Comparison of ENCODE assay signal across 13 cellular contexts in the genomic region with DNA sequence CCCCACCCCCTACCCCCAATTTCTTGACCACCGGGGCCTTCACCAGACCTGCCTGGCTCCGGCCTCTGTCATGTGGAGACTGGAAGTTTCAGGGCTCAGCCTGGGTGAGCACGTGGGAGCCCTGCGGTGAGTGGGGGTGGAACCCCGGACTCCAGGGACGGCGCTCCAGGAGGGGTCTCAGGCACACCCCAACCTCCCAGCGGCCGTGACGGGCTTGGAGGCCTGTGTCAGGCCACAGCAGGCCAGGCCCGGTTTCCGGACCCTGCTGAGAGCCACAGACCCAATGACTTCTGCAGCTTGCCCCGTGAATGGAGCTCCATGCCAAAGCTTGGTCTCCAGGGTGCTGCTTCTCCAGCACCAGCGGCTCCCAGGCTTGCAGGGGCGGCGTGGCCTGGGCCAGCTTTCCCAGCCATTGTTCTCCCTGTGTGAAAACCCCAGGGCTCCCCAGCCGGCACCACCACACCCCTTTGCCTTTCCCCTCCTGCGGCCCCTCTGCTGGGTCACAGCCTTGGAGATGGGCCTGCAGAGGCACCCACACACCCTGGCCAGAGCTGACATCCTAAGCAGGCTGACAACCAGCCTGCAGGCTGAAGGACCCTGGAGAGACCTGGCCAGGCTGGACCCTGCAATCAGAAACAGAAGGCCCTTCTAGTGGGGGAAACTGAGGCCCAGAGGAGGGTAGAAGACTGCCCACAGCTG.
DNase-seq lines count a peak whose midpoint lies in the region; ATAC-seq and TF ChIP-seq lines count a peak whose summit lies in the region.
"Had no signal": no experiment of that assay in that cellular context is flagged by ENCODE, and none has a peak within 500 bp of the region (broad histone marks: within the 10 kb centered on the region; RNA-seq: fewer than 3 reads in every experiment).

No MANE protein-coding gene starts in this region.

- DNase-seq in activated T-cell treated with anti-CD3 and anti-CD28 coated beads, Interleukin-2, amount 50 U/mL, for 72 hours: no peak
- DNase-seq in activated T-cell treated with anti-CD3 and anti-CD28 coated beads for 4 hours (no peak), left lobe of liver (ENCODE audit: low spot score) (peak; percentile 39), type B pancreatic cell (ENCODE audit: extremely low spot score, unreplicated experiment) (peak; percentile 67), COLO829 (ENCODE audit: low spot score) (no peak), dermis blood vessel endothelial cell (no peak)
- DNase-seq in activated T-helper 2 cell treated with anti-CD3 and anti-CD28 coated beads, Interferon-gamma antibody, Interleukin-2, Interleukin-4, amounts not matched to agents 10 μg/mL and 5 μg/mL and 100 μg/mL, durations not matched to agents 14 hours and 24 hours and 36 hours (ENCODE audit: low spot score): peak; percentile 6
- DNase-seq: amygdala, foreskin fibroblast, HFFc6, NCI-H1092 treated with DMSO at 0.1 percent for 48 hours had no signal

- intact Hi-C loops in activated T-helper 2 cell treated with anti-CD3 and anti-CD28 coated beads, Interferon-gamma antibody, Interleukin-2, Interleukin-4, amounts not matched to agents 10 μg/mL and 5 μg/mL and 100 μg/mL, durations not matched to agents 14 hours and 24 hours and 36 hours (cut with micrococcal nuclease): no loop called here

- H3K36me3 Mint-ChIP-seq in activated T-cell treated with anti-CD3 and anti-CD28 coated beads, Interleukin-2, amount 50 U/mL, for 72 hours (ENCODE audit: insufficient read depth in 2 of 2): peaks cover 0 to 8% of the 10 kb centered on the region in 2 donors
- H3K36me3 Mint-ChIP-seq in activated T-helper 2 cell treated with anti-CD3 and anti-CD28 coated beads, Interferon-gamma antibody, Interleukin-2, Interleukin-4, amounts not matched to agents 10 μg/mL and 5 μg/mL and 100 μg/mL, durations not matched to agents 14 hours and 24 hours and 36 hours (ENCODE audit: low read depth): no peaks in the 10 kb centered on the region
- no peaks in the 10 kb centered on the region for H3K36me3 Mint-ChIP-seq in type B pancreatic cell

- peak overlapping the region; percentile 24 to 38 for H3K4me3 Mint-ChIP-seq in activated T-cell treated with anti-CD3 and anti-CD28 coated beads, Interleukin-2, amount 50 U/mL, for 72 hours
- no peak overlapping the region for H3K4me3 Mint-ChIP-seq in activated T-helper 2 cell treated with anti-CD3 and anti-CD28 coated beads, Interferon-gamma antibody, Interleukin-2, Interleukin-4, amounts not matched to agents 10 μg/mL and 5 μg/mL and 100 μg/mL, durations not matched to agents 14 hours and 24 hours and 36 hours (ENCODE audit: low read depth)
- no peak overlapping the region for H3K4me3 Mint-ChIP-seq in type B pancreatic cell
- H3K4me3 Mint-ChIP-seq: HFFc6, neural crest cell had no signal

- H3K4me1 Mint-ChIP-seq in activated T-cell treated with anti-CD3 and anti-CD28 coated beads, Interleukin-2, amount 50 U/mL, for 72 hours (ENCODE audit: low read depth): peaks cover 50% of the 10 kb centered on the region
- H3K4me1 Mint-ChIP-seq in activated T-helper 2 cell treated with anti-CD3 and anti-CD28 coated beads, Interferon-gamma antibody, Interleukin-2, Interleukin-4, amounts not matched to agents 10 μg/mL and 5 μg/mL and 100 μg/mL, durations not matched to agents 14 hours and 24 hours and 36 hours (ENCODE audit: low read depth): peaks cover 29% of the 10 kb centered on the region
- H3K4me1 Mint-ChIP-seq in type B pancreatic cell (ENCODE audit: unreplicated experiment): no peaks in the 10 kb centered on the region
- H3K4me1 Mint-ChIP-seq: neural crest cell had no signal

- no peaks in the 10 kb centered on the region for H3K27me3 Mint-ChIP-seq in activated T-cell treated with anti-CD3 and anti-CD28 coated beads, Interleukin-2, amount 50 U/mL, for 72 hours (ENCODE audit: low read depth)
- H3K27me3 Mint-ChIP-seq in activated T-helper 2 cell treated with anti-CD3 and anti-CD28 coated beads, Interferon-gamma antibody, Interleukin-2, Interleukin-4, amounts not matched to agents 10 μg/mL and 5 μg/mL and 100 μg/mL, durations not matched to agents 14 hours and 24 hours and 36 hours (ENCODE audit: low read depth): no peaks in the 10 kb centered on the region
- H3K27me3 Mint-ChIP-seq in type B pancreatic cell: peaks cover 16% of the 10 kb centered on the region

- ATAC-seq in activated T-cell treated with anti-CD3 and anti-CD28 coated beads, Interleukin-2, amount 50 U/mL, for 72 hours (replicated peaks in 1 of 2): peak; percentile 6 to 8
- ATAC-seq in left lobe of liver: no peak
- no peak for ATAC-seq in HG03196 (IDR thresholded peaks at IDR 0.05; ENCODE audit: unreplicated experiment)

- peaks cover 4 to 5% of the 10 kb centered on the region in 2 donors for H3K9me3 Mint-ChIP-seq in activated T-cell treated with anti-CD3 and anti-CD28 coated beads, Interleukin-2, amount 50 U/mL, for 72 hours
- H3K9me3 Mint-ChIP-seq in activated T-helper 2 cell treated with anti-CD3 and anti-CD28 coated beads, Interferon-gamma antibody, Interleukin-2, Interleukin-4, amounts not matched to agents 10 μg/mL and 5 μg/mL and 100 μg/mL, durations not matched to agents 14 hours and 24 hours and 36 hours: peaks cover 13% of the 10 kb centered on the region
- peaks cover 14% of the 10 kb centered on the region for H3K9me3 Mint-ChIP-seq in type B pancreatic cell

- TF ChIP-seq CTCF in type B pancreatic cell (conservative IDR thresholded peaks at IDR 0.05): no peak

- H3K27ac Mint-ChIP-seq in activated T-cell treated with anti-CD3 and anti-CD28 coated beads, Interleukin-2, amount 50 U/mL, for 72 hours: peak overlapping the region; percentile 34
- peak overlapping the region; percentile 62 for H3K27ac Mint-ChIP-seq in activated T-helper 2 cell treated with anti-CD3 and anti-CD28 coated beads, Interferon-gamma antibody, Interleukin-2, Interleukin-4, amounts not matched to agents 10 μg/mL and 5 μg/mL and 100 μg/mL, durations not matched to agents 14 hours and 24 hours and 36 hours
- no peak overlapping the region for H3K27ac Mint-ChIP-seq in type B pancreatic cell
- H3K27ac Mint-ChIP-seq: HFFc6 had no signal

Comparison
In these comparisons a context has a peak if more than half of its experiments do, and no peak if none do; other contexts are left out.
1. ATAC-seq: peak in activated T-cell treated with anti-CD3 and anti-CD28 coated beads, Interleukin-2, amount 50 U/mL, for 72 hours (2 of 2); none in left lobe of liver (single experiment) and HG03196 (single experiment).
2. DNase-seq: peak in activated T-helper 2 cell treated with anti-CD3 and anti-CD28 coated beads, Interferon-gamma antibody, Interleukin-2, Interleukin-4, amounts not matched to agents 10 μg/mL and 5 μg/mL and 100 μg/mL, durations not matched to agents 14 hours and 24 hours and 36 hours (single experiment), left lobe of liver (single experiment) and type B pancreatic cell (single experiment); none in activated T-cell treated with anti-CD3 and anti-CD28 coated beads, Interleukin-2, amount 50 U/mL, for 72 hours (0 of 2), activated T-cell treated with anti-CD3 and anti-CD28 coated beads for 4 hours (single experiment), COLO829 (single experiment) and dermis blood vessel endothelial cell (single experiment).
3. H3K4me3 Mint-ChIP-seq: peak in activated T-cell treated with anti-CD3 and anti-CD28 coated beads, Interleukin-2, amount 50 U/mL, for 72 hours (2 of 2); none in activated T-helper 2 cell treated with anti-CD3 and anti-CD28 coated beads, Interferon-gamma antibody, Interleukin-2, Interleukin-4, amounts not matched to agents 10 μg/mL and 5 μg/mL and 100 μg/mL, durations not matched to agents 14 hours and 24 hours and 36 hours (single experiment) and type B pancreatic cell (single experiment).